In genomic region chr19:29873024-29873800, GRCh38 we compare ENCODE assay signal across 7 cellular contexts.
DNase-seq lines count a peak whose midpoint lies in the region; ATAC-seq and TF ChIP-seq lines count a peak whose summit lies in the region.

No MANE protein-coding gene starts in this region.

- DNase-seq in T1000 (lab: John Stamatoyannopoulos, UW) (peak; percentile 33), astrocyte of the hippocampus (ENCODE audit: low read depth, low spot score) (peak; percentile 72)
- peak; percentile 38 to 63 (median 59) for DNase-seq in stimulated activated CD4-positive, alpha-beta T cell treated with anti-CD3 and anti-CD28 coated beads, Interleukin-12 subunit alpha, Interleukin-12 subunit beta, amount 100 ng/mL, for 48 hours (ENCODE audit: low read depth in 2 of 3, low spot score in 1 of 3)

- H3K27me3 ChIP-seq in HUES48 (ENCODE audit: control insufficient read depth, insufficient read depth, low read length): peaks cover 19% of the 10 kb centered on the region
- H3K27me3 ChIP-seq in iPS-20b (ENCODE audit: insufficient read depth, low read length): peaks cover 28% of the 10 kb centered on the region

- H3K27ac ChIP-seq in HUES48 (ENCODE audit: low read depth, low read length): no peak overlapping the region
- H3K27ac ChIP-seq in iPS-20b (ENCODE audit: low read length): no peak overlapping the region

- no peak for TF ChIP-seq POLR2A in GM18505 (IDR thresholded peaks at IDR 0.05; ENCODE audit: borderline replicate concordance, extremely low read depth, insufficient read depth, insufficient read length)

- peak overlapping the region; percentile 69 for H3K4me3 ChIP-seq in HUES48 (ENCODE audit: low read depth, low read length)
- peak overlapping the region; percentile 59; the same call in 1 of the 2 replicates for H3K4me3 ChIP-seq in iPS-20b (ENCODE audit: low read length)

- ATAC-seq in GM18505 (IDR thresholded peaks at IDR 0.05; ENCODE audit: unreplicated experiment): peak; percentile 81
- no peak for ATAC-seq in GM19351 (IDR thresholded peaks at IDR 0.05; ENCODE audit: unreplicated experiment)

- H3K36me3 ChIP-seq in HUES48 (ENCODE audit: control insufficient read depth, insufficient read depth, low read length): no peaks in the 10 kb centered on the region
- no peaks in the 10 kb centered on the region for H3K36me3 ChIP-seq in iPS-20b (ENCODE audit: insufficient read depth, low read depth, low read length)

- H3K9ac ChIP-seq in HUES48 (ENCODE audit: low read depth, low read length) (0 out of 2 replicates have a peak overlapping the region, but pooled peaks have one; percentile 24), iPS-20b (ENCODE audit: low read depth, low read length) (no peak overlapping the region)

- H3K9me3 ChIP-seq in HUES48 (ENCODE audit: control insufficient read depth, insufficient read depth, low read length) (no peaks in the 10 kb centered on the region; the same call in 1 of the 2 replicates), iPS-20b (ENCODE audit: insufficient read depth, low read depth, low read length) (no peaks in the 10 kb centered on the region)

- no peaks in the 10 kb centered on the region for H3K4me1 ChIP-seq in HUES48 (ENCODE audit: control insufficient read depth, insufficient read depth, low read length)
- H3K4me1 ChIP-seq in iPS-20b (ENCODE audit: insufficient read depth, low read length): no peaks in the 10 kb centered on the region
